8 cellular contexts compared by ENCODE assay signal in genomic region chr11:20367313-20367948, GRCh38. TPM values are rescaled to one million over a fixed set of nuclear protein-coding genes. Genes with fewer than 3 reads are reported as not detected.
A peak's percentile ranks its signal among the peaks of the same experiment; 100 is the strongest.
DNase-seq lines count a peak whose midpoint lies in the region; ATAC-seq, FAIRE-seq and TF ChIP-seq lines count a peak whose summit lies in the region.

No MANE protein-coding gene starts in this region.

- TSS peak; percentile 41 for BruUV-seq in Panc1 (replicated peaks; lab: Mats Ljungman, UMichigan)

- POLR2A ChIA-PET in Panc1 (lab: Charles Lee), result no interaction called here

- ATAC-seq in Panc1, result peak; percentile 73
- ATAC-seq in GM18861 (IDR thresholded peaks at IDR 0.05; ENCODE audit: unreplicated experiment), result no peak
- no peak for ATAC-seq in Right ventricle myocardium superior (ENCODE audit: poor library complexity)
- ATAC-seq in GM19455 (IDR thresholded peaks at IDR 0.05; ENCODE audit: unreplicated experiment), result no peak

- H3K27ac ChIP-seq in Panc1 (ENCODE audit: low read length), result peak overlapping the region; percentile 75

- peak; percentile 96 for FAIRE-seq in islet of Langerhans (lab: Jason Lieb, UNC)

- peak overlapping the region; percentile 9 to 42; a peak in 3 of 4 replicates for H3K4me3 ChIP-seq in Panc1 (ENCODE audit: low read depth in 2 of 2, low read length in 2 of 2)

- H3K36me3 ChIP-seq in Panc1 (ENCODE audit: control insufficient read depth, insufficient read depth, low read length), result peaks cover under 1% of the 10 kb centered on the region

- H3K27me3 ChIP-seq in Panc1 (ENCODE audit: control insufficient read depth, insufficient read depth, low read length), result no peaks in the 10 kb centered on the region

- no peaks in the 10 kb centered on the region for H3K9me3 ChIP-seq in Panc1 (ENCODE audit: control insufficient read depth, insufficient read depth, low read depth, low read length)

- CTCF ChIA-PET in Panc1 (lab: Charles Lee), result no interaction called here

- H3K4me1 ChIP-seq in Panc1 (ENCODE audit: control insufficient read depth, insufficient read depth, low read length), result peaks cover 36% of the 10 kb centered on the region

- in situ Hi-C loops in Caki2 (cut with HindIII; ENCODE audit: low pct_unique_long_range_greater_than_20kb, low sequenced_read_pairs), result no loop called here
- in situ Hi-C loops in Panc1 (cut with HindIII; ENCODE audit: low pct_unique_long_range_greater_than_20kb, low sequenced_read_pairs), result no loop called here

- intact Hi-C loops in Panc1 (cut with micrococcal nuclease; ENCODE audit: unreplicated experiment) (no loop called here), Right ventricle myocardium superior (cut with DNase I) (no loop called here)

- TF ChIP-seq CTCF in Panc1 (IDR thresholded peaks at IDR 0.05), result no peak

- DNase-seq in Caki2 (ENCODE audit: low read depth) (peak; percentile 80), Panc1 (ENCODE audit: low read depth, low spot score) (peak; percentile 82), Right ventricle myocardium superior (no peak)
- DNase-seq in activated naive CD8-positive, alpha-beta T cell treated with anti-CD3 and anti-CD28 coated beads, Interleukin-2, amount 50 U/mL, for 16 hours (ENCODE audit: low read depth, low spot score), result peak; percentile 34
- DNase-seq in stimulated activated CD8-positive, alpha-beta memory T cell treated with anti-CD3 and anti-CD28 coated beads, Interleukin-12 subunit alpha, Interleukin-12 subunit beta, amount 100 ng/mL, for 1 hour (ENCODE audit: low read depth), result peak; percentile 39

RNA-seq across cellular contexts. Expression of gene HTATIP2, which starts 3.9 kb away (rescaled TPM):
- 271 and 297 TPM in 2 replicates for total RNA-seq in Caki2 (2014; rRNA removed; shearing (Covaris generic); ENCODE audit: low replicate concordance)
- 68.9 TPM for total RNA-seq in Panc1 (2021; ENCODE audit: unreplicated experiment)
- 65.5 TPM for polyA plus RNA-seq in Panc1 (2012; ENCODE audit: insufficient read length)
- 21.4 TPM for total RNA-seq in Right ventricle myocardium superior

RNA-seq across cellular contexts. Expression of gene PRMT3, which starts 20.1 kb away (rescaled TPM):
- total RNA-seq in Caki2 (2014; rRNA removed; shearing (Covaris generic); ENCODE audit: low replicate concordance), result 14.7 and 15.5 TPM in 2 replicates
- total RNA-seq in Panc1 (2021; ENCODE audit: unreplicated experiment) (31.2 TPM), Right ventricle myocardium superior (13.3 TPM)
- polyA plus RNA-seq in Panc1 (2012; ENCODE audit: insufficient read length), result 26.8 TPM
